ENCODE assay signal across 14 cellular contexts in the genomic region with DNA sequence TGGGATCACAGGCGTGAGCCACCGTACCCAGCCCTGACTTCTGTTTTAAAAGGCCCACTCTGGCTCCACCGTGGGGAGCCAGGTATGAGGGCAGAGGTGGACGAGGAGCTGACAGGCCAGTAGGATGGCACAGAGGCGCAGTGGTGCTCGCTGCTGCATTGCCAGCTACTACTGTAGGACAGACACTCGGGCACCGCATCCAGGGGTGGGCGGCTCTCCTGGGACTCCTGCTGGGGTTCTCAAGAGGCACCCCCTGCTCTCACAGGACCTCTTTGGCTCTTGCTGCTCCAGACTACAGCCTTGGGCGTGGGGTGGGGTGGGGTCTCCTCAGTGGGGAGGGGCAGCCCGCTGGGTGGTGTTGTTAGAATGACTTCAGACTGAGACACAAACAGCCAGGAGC. TPM values are rescaled to one million over a fixed set of nuclear protein-coding genes. Genes with fewer than 3 reads are reported as not detected.
DNase-seq lines count a peak whose midpoint lies in the region; TF ChIP-seq lines count a peak whose summit lies in the region.
"Had no signal": no experiment of that assay in that cellular context is flagged by ENCODE, and none has a peak within 500 bp of the region (broad histone marks: within the 10 kb centered on the region; RNA-seq: fewer than 3 reads in every experiment).

No MANE protein-coding gene starts in this region.

- H3K9me2 ChIP-seq in Karpas-422 (replicated peaks; ENCODE audit: insufficient read depth, low read length), result no peaks in the 10 kb centered on the region

- intact Hi-C loops in sigmoid colon (cut with DNase I), result no loop called here

- H3K4me2 ChIP-seq in Karpas-422 (ENCODE audit: low read depth, low read length, poor library complexity, severe bottlenecking) (no peak overlapping the region), mesenchymal stem cell (ENCODE audit: low read length, poor library complexity, severe bottlenecking) (no peak overlapping the region)
- H3K4me2 ChIP-seq: BLaER1, GM23338 had no signal

- H3K27me3 ChIP-seq in Karpas-422 (ENCODE audit: low read length) (no peaks in the 10 kb centered on the region), mesenchymal stem cell (ENCODE audit: control insufficient read depth in 1 of 2, insufficient read depth in 1 of 2, low read length in 2 of 2) (no peaks in the 10 kb centered on the region), sigmoid colon (no peaks in the 10 kb centered on the region)
- H3K27me3 ChIP-seq: BLaER1 had no signal

- H4K91ac ChIP-seq in mesenchymal stem cell (ENCODE audit: low read length), result peak overlapping the region; percentile 37

- H3K4me3 ChIP-seq in Karpas-422 (ENCODE audit: low read length), result no peak overlapping the region
- no peak overlapping the region for H3K4me3 ChIP-seq in mesenchymal stem cell (ENCODE audit: insufficient read depth in 1 of 2, low read depth in 1 of 2, low read length in 2 of 2)
- no peak overlapping the region for H3K4me3 ChIP-seq in sigmoid colon
- H3K4me3 ChIP-seq: BLaER1, GM23338 had no signal

- H3K9ac ChIP-seq in Karpas-422 (ENCODE audit: low read length) (no peak overlapping the region), mesenchymal stem cell (ENCODE audit: low read length) (no peak overlapping the region)
- H3K9ac ChIP-seq: BLaER1 had no signal

- no peak overlapping the region for H2BK12ac ChIP-seq in mesenchymal stem cell (ENCODE audit: low read length in 2 of 2)

- H3K4me1 ChIP-seq in Karpas-422 (ENCODE audit: low read length) (no peaks in the 10 kb centered on the region), mesenchymal stem cell (ENCODE audit: control insufficient read depth, insufficient read depth, low read depth, low read length) (peaks cover 37% of the 10 kb centered on the region), sigmoid colon (peaks cover 0 to 71% (median 57%) of the 10 kb centered on the region in 4 donors)

- no peak overlapping the region for H2BK5ac ChIP-seq in mesenchymal stem cell (ENCODE audit: low read depth, low read length, poor library complexity, severe bottlenecking)

- TF ChIP-seq POLR2A in sigmoid colon (IDR thresholded peaks at IDR 0.05), result no peak

- no peak overlapping the region for H3K14ac ChIP-seq in mesenchymal stem cell (ENCODE audit: low read length in 2 of 2)

- no peak for TF ChIP-seq CTCF in sigmoid colon (IDR thresholded peaks at IDR 0.05)
- no peak for TF ChIP-seq CTCF in GM10266 (IDR thresholded peaks at IDR 0.05; ENCODE audit: control insufficient read depth, insufficient read depth, low read depth, missing control alignments)

- no peaks in the 10 kb centered on the region for H3K79me2 ChIP-seq in Karpas-422 (ENCODE audit: low read length)

- H2BK120ac ChIP-seq in mesenchymal stem cell (ENCODE audit: low read depth, low read length), result no peak overlapping the region

- H3K27ac ChIP-seq in Karpas-422 (ENCODE audit: low read length) (no peak overlapping the region), mesenchymal stem cell (ENCODE audit: low read length, poor library complexity, severe bottlenecking) (no peak overlapping the region), sigmoid colon (no peak overlapping the region)
- H3K27ac ChIP-seq: 22Rv1, BLaER1 had no signal

- no peak overlapping the region for H2BK15ac ChIP-seq in mesenchymal stem cell (ENCODE audit: low read depth, poor library complexity, severe bottlenecking)

- no peak for TF ChIP-seq EP300 in sigmoid colon (IDR thresholded peaks at IDR 0.05)

- H3K79me1 ChIP-seq in mesenchymal stem cell (replicated peaks; ENCODE audit: low read length, poor library complexity, severe bottlenecking), result peaks cover 17% of the 10 kb centered on the region

- H4K8ac ChIP-seq in mesenchymal stem cell (ENCODE audit: low read length), result peak overlapping the region; percentile 55

- no peak overlapping the region for H3K23ac ChIP-seq in mesenchymal stem cell (ENCODE audit: low read length in 2 of 2)

- no peak overlapping the region for H2AK5ac ChIP-seq in mesenchymal stem cell (ENCODE audit: low read length, severe bottlenecking)

- H4K20me1 ChIP-seq in Karpas-422 (ENCODE audit: insufficient read depth, low read depth, low read length), result no peaks in the 10 kb centered on the region

- no peak overlapping the region for H3K4ac ChIP-seq in mesenchymal stem cell (ENCODE audit: low read depth in 1 of 2, low read length in 2 of 2)

- no peaks in the 10 kb centered on the region for H3K36me3 ChIP-seq in Karpas-422 (ENCODE audit: insufficient read depth, low read length)
- peaks cover 3 to 10% of the 10 kb centered on the region in 2 experiments for H3K36me3 ChIP-seq in mesenchymal stem cell (ENCODE audit: control insufficient read depth in 1 of 2, insufficient read depth in 2 of 2, low read depth in 1 of 2, low read length in 2 of 2)
- no peaks in the 10 kb centered on the region for H3K36me3 ChIP-seq in sigmoid colon

- 98% methylated on average over 11 of the region's 11 CpGs for WGBS in mesenchymal stem cell
- 95 to 96% methylated on average over 11 of the region's 11 CpGs for WGBS in sigmoid colon, 2 donors

- H3K9me3 ChIP-seq in Karpas-422 (ENCODE audit: low read length) (no peaks in the 10 kb centered on the region), mesenchymal stem cell (ENCODE audit: control insufficient read depth, low read length) (no peaks in the 10 kb centered on the region), sigmoid colon (no peaks in the 10 kb centered on the region)
- H3K9me3 ChIP-seq: BLaER1 had no signal

- H3K18ac ChIP-seq in mesenchymal stem cell (ENCODE audit: low read depth in 1 of 2, low read length in 2 of 2), result no peak overlapping the region

- peak; percentile 41 for DNase-seq in activated CD8-positive, alpha-beta memory T cell treated with anti-CD3 and anti-CD28 coated beads for 24 hours
- no peak for DNase-seq in activated CD8-positive, alpha-beta memory T cell treated with anti-CD3 and anti-CD28 coated beads, Interleukin-2, amount 50 U/mL, for 48 hours
- DNase-seq in Karpas-422 (peak; percentile 9), mesenchymal stem cell (no peak), sigmoid colon (peak; percentile 59), amniotic stem cell (lab: John Stamatoyannopoulos, UW) (no peak), GM10266 (ENCODE audit: extremely low spot score) (no peak), COR-L47 (lab: John Stamatoyannopoulos, UW) (no peak)
- DNase-seq: AML-193, DMS79, H7 had no signal

- no peak overlapping the region for H2AFZ ChIP-seq in Karpas-422 (ENCODE audit: low read length)
- no peak overlapping the region for H2AFZ ChIP-seq in mesenchymal stem cell (ENCODE audit: low read depth, low read length)
- H2AFZ ChIP-seq: GM23338 had no signal

RNA-seq across cellular contexts. Expression of a gene that starts 53.4 kb away (rescaled TPM):
- not detected in 2 replicates for total RNA-seq in Karpas-422 (2014; rRNA removed; shearing (Covaris generic); ENCODE audit: low replicate concordance)
- 23.0 TPM for polyA plus RNA-seq in mesenchymal stem cell (2013, experiment 1 of 2)
- 23.1 TPM for polyA plus RNA-seq in mesenchymal stem cell (2013, experiment 2 of 2)
- total RNA-seq in sigmoid colon, result 10 to 100 TPM; 21.8 to 45.5 (median 28.2) TPM
- 1 to 10 TPM; 3.7 to 4.6 (median 4.2) TPM for polyA plus RNA-seq in sigmoid colon

Comparison
In these comparisons a context has a peak if more than half of its experiments do, and no peak if none do; other contexts are left out.
1. DNase-seq: peak in activated CD8-positive, alpha-beta memory T cell treated with anti-CD3 and anti-CD28 coated beads for 24 hours (single experiment), Karpas-422 (single experiment) and sigmoid colon (single experiment); none in activated CD8-positive, alpha-beta memory T cell treated with anti-CD3 and anti-CD28 coated beads, Interleukin-2, amount 50 U/mL, for 48 hours (single experiment), mesenchymal stem cell (single experiment), amniotic stem cell (single experiment), GM10266 (single experiment) and COR-L47 (single experiment).
2. RNA of a gene that starts 53.4 kb away (total RNA-seq): 21.8 to 45.5 TPM in sigmoid colon; not detected in Karpas-422; every median in the first group is over 10 times any median in the second.